In genomic region chr7:81884817-81885216, GRCh38 we compare ENCODE assay signal across 16 cellular contexts.
DNase-seq lines count a peak whose midpoint lies in the region; ATAC-seq, FAIRE-seq and TF ChIP-seq lines count a peak whose summit lies in the region.
"Had no signal": no experiment of that assay in that cellular context is flagged by ENCODE, and none has a peak within 500 bp of the region (broad histone marks: within the 10 kb centered on the region; RNA-seq: fewer than 3 reads in every experiment).

No MANE protein-coding gene starts in this region.

- RAD21 ChIA-PET in GM12878 (lab: Charles Lee; ENCODE audit: unreplicated experiment): no interaction called here

- no peak overlapping the region for H3K9ac ChIP-seq in GM12878 (ENCODE audit: control insufficient read depth, insufficient read depth, low read length)

- H3K4me2 ChIP-seq in GM12878 (ENCODE audit: control insufficient read depth, insufficient read depth): peak overlapping the region; percentile 81; the same call in 1 of the 2 replicates
- H3K4me2 ChIP-seq: GM23338 had no signal

- H4K20me1 ChIP-seq in GM12878 (ENCODE audit: control insufficient read depth, insufficient read depth): no peaks in the 10 kb centered on the region

- peaks cover 2% of the 10 kb centered on the region for H3K9me3 Mint-ChIP-seq in activated naive CD4-positive, alpha-beta T cell treated with anti-CD3 and anti-CD28 coated beads for 36 hours
- H3K9me3 Mint-ChIP-seq: GM23338, H9 had no signal

- no peak for FAIRE-seq in GM12878 (lab: Jason Lieb, UNC)
- FAIRE-seq: A204.1, GM12891, HepG2 had no signal

- no peaks in the 10 kb centered on the region for H3K79me2 ChIP-seq in GM12878 (ENCODE audit: control insufficient read depth, insufficient read depth, low read length)

- SMC1A ChIA-PET in GM12878 (lab: Charles Lee; ENCODE audit: uncharacterized antibody, unreplicated experiment): interaction anchor here (1.4 kb wide), 1 partner anchor 9 kb away, joined by 4 read pairs; no protein-coding TSS in a partner anchor

- H3K9me3 ChIP-seq in GM12878 (replicated peaks; ENCODE audit: control insufficient read depth, insufficient read depth, low read length): no peaks in the 10 kb centered on the region
- H3K9me3 ChIP-seq in thymus (ENCODE audit: control insufficient read depth): no peaks in the 10 kb centered on the region
- H3K9me3 ChIP-seq: Caco-2 had no signal

- H3K36me3 ChIP-seq in GM12878 (ENCODE audit: control insufficient read depth in 2 of 2, insufficient read depth in 2 of 2, low read length in 1 of 2): no peaks in the 10 kb centered on the region
- no peaks in the 10 kb centered on the region for H3K36me3 ChIP-seq in thymus (ENCODE audit: control insufficient read depth, insufficient read depth)

- H3K4me1 ChIP-seq in GM12878 (ENCODE audit: control insufficient read depth, insufficient read depth, low read length) (peaks cover 18% of the 10 kb centered on the region), thymus (ENCODE audit: control insufficient read depth, insufficient read depth, low read length) (peaks cover 12% of the 10 kb centered on the region)
- H3K4me1 ChIP-seq: Caco-2 had no signal

- DNase-seq in GM12865 (ENCODE audit: low read depth) (no peak), NB4 (ENCODE audit: low read depth) (peak; percentile 22), GM12878 (ENCODE audit: low read depth, low spot score) (no peak), iPS-NIHi11 (ENCODE audit: low spot score) (no peak)
- DNase-seq in activated naive CD4-positive, alpha-beta T cell treated with anti-CD3 and anti-CD28 coated beads for 36 hours: no peak
- DNase-seq: Caco-2; CD8-positive, alpha-beta T cell; H9 had no signal

- no peaks in the 10 kb centered on the region for H3K27me3 ChIP-seq in GM12878 (replicated peaks in 1 of 2; ENCODE audit: control insufficient read depth in 2 of 2, insufficient read depth in 2 of 2, low read length in 1 of 2)
- no peaks in the 10 kb centered on the region for H3K27me3 ChIP-seq in thymus (ENCODE audit: control insufficient read depth, insufficient read depth)

- TF ChIP-seq POLR2A in NB4 (IDR thresholded peaks at IDR 0.05; ENCODE audit: extremely low read depth, insufficient read length): no peak
- TF ChIP-seq POLR2A in GM12878 (IDR thresholded peaks at IDR 0.05; ENCODE audit: low read depth, low read length): no peak

- no TSS peak for BruUV-seq in GM12878 (replicated peaks; lab: Mats Ljungman, UMichigan)

- H2AFZ ChIP-seq in GM12878 (ENCODE audit: control insufficient read depth, low read depth, low read length): peak overlapping the region; percentile 55
- H2AFZ ChIP-seq: GM23338 had no signal

- POLR2A ChIA-PET in GM12878 (lab: Charles Lee): no interaction called here

- 86% methylated on average over 3 of the region's 3 CpGs for WGBS in GM12878 (ENCODE audit: insufficient coverage, insufficient replicate concordance, low lambda C conversion rate, missing lambda C conversion rate)
- 34% methylated on average over 3 of the region's 3 CpGs for WGBS in thymus

- H3K4me3 Mint-ChIP-seq in activated naive CD4-positive, alpha-beta T cell treated with anti-CD3 and anti-CD28 coated beads for 36 hours: no peak overlapping the region
- H3K4me3 Mint-ChIP-seq: B cell; CD14-positive monocyte; CD8-positive, alpha-beta T cell; GM23338; H9 had no signal

- H3K4me3 ChIP-seq in GM12865 (ENCODE audit: low read depth, low read length) (peak overlapping the region; percentile 30; the same call in 1 of the 2 replicates), NB4 (ENCODE audit: low read depth, low read length) (no peak overlapping the region), GM12878 (no peak overlapping the region), thymus (ENCODE audit: low read length) (no peak overlapping the region)
- H3K4me3 ChIP-seq: GM23338 had no signal

- TF ChIP-seq RAD21 in GM12878 (IDR thresholded peaks at IDR 0.05; ENCODE audit: insufficient read depth, low read depth, low read length): no peak

- CTCF ChIA-PET in GM12878 (lab: Yijun Ruan, JAX): interaction anchor here (0.6 kb wide), 1 partner anchor 70 kb away, joined by 3 read pairs; no protein-coding TSS in a partner anchor
- CTCF ChIA-PET in activated naive CD4-positive, alpha-beta T cell treated with anti-CD3 and anti-CD28 coated beads for 36 hours (lab: Charles Lee): no interaction called here

- intact Hi-C loops in GM12878 (cut with micrococcal nuclease; ENCODE audit: unreplicated experiment): loop anchor here (5.0 to 10.0 kb wide), 3 partner anchors 38 to 130 kb away; no protein-coding TSS in a partner anchor
- intact Hi-C loops in activated naive CD4-positive, alpha-beta T cell treated with anti-CD3 and anti-CD28 coated beads for 36 hours (cut with micrococcal nuclease): no loop called here

- TF ChIP-seq CTCF in GM12865 (IDR thresholded peaks at IDR 0.05; ENCODE audit: insufficient read depth, low read depth, low read length, missing control alignments) (no peak), NB4 (IDR thresholded peaks at IDR 0.05; ENCODE audit: low read depth, low read length) (no peak), GM12878 (IDR thresholded peaks at IDR 0.05 in 2 of 3, conservative IDR thresholded peaks at IDR 0.05 in 1 of 3; ENCODE audit: control insufficient read depth in 2 of 3, extremely low read depth in 1 of 3, insufficient read depth in 1 of 3, low read depth in 3 of 3, low read length in 3 of 3) (no peak)

- H3K36me3 Mint-ChIP-seq in activated naive CD4-positive, alpha-beta T cell treated with anti-CD3 and anti-CD28 coated beads for 36 hours (ENCODE audit: low read depth): no peaks in the 10 kb centered on the region
- H3K36me3 Mint-ChIP-seq: CD14-positive monocyte; CD8-positive, alpha-beta T cell had no signal

- peaks cover 2% of the 10 kb centered on the region for H3K27me3 Mint-ChIP-seq in activated naive CD4-positive, alpha-beta T cell treated with anti-CD3 and anti-CD28 coated beads for 36 hours (ENCODE audit: low read depth)
- H3K27me3 Mint-ChIP-seq: B cell had no signal

- peak overlapping the region; percentile 20; the same call in 1 of the 2 replicates for H3K27ac ChIP-seq in GM12878 (ENCODE audit: control insufficient read depth, insufficient read depth)
- H3K27ac ChIP-seq in thymus (ENCODE audit: low read depth): peak overlapping the region; percentile 18

- no peaks in the 10 kb centered on the region for H3K4me1 Mint-ChIP-seq in activated naive CD4-positive, alpha-beta T cell treated with anti-CD3 and anti-CD28 coated beads for 36 hours (ENCODE audit: low read depth)
- H3K4me1 Mint-ChIP-seq: H9 had no signal

- TF ChIP-seq EP300 in GM12878 (IDR thresholded peaks at IDR 0.05; ENCODE audit: borderline replicate concordance in 1 of 2, control insufficient read depth in 1 of 2, low read depth in 2 of 2, low read length in 2 of 2): no peak

- in situ Hi-C loops in GM12878 (cut with MboI): no loop called here

- H3K27ac Mint-ChIP-seq in activated naive CD4-positive, alpha-beta T cell treated with anti-CD3 and anti-CD28 coated beads for 36 hours: no peak overlapping the region
- H3K27ac Mint-ChIP-seq: B cell; CD8-positive, alpha-beta T cell; GM23338 had no signal

- peak; percentile 20; the same call in 2 of the 3 replicates for ATAC-seq in GM12878
- no peak for ATAC-seq in HG03439 (IDR thresholded peaks at IDR 0.05; ENCODE audit: unreplicated experiment)
- ATAC-seq: CD8-positive, alpha-beta T cell; GM23338; HepG2 had no signal

TF ChIP-seq in GM12878, 131 proteins besides CTCF, POLR2A, EP300 and RAD21:
- peak; percentile 43; the same call in 1 of the 2 replicates for TF ChIP-seq RUNX3 (IDR thresholded peaks at IDR 0.05; ENCODE audit: low read length)
- no peak for TF ChIP-seq DPF2 (IDR thresholded peaks at IDR 0.05)
- TF ChIP-seq REST (IDR thresholded peaks at IDR 0.05; ENCODE audit: low read depth, low read length): no peak
- TF ChIP-seq SUPT20H (IDR thresholded peaks at IDR 0.05; ENCODE audit: borderline replicate concordance, control insufficient read depth, low read depth, low read length): no peak
- TF ChIP-seq SMARCA5 (IDR thresholded peaks at IDR 0.05): no peak
TF ChIP-seq in GM12878: peak in this region for 1.
